16 cellular contexts compared by ENCODE assay signal in the genomic region with DNA sequence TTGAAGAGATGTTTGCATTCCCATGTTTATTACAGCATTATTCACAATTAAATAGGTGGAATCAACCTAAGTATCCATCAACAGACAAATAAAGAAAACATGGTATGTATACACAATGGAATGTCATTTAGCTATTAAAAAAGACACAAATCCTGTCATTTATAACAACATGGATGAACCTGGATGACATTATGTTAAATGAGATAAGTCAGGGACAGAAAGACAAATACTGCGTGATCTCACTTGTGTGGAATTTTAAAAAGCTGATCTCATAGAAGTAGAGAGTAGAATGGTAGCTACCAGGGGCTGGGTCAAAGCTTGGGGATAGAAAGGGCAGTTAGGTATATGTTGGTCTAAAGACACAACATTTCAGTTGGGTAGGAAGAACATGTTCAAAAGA.
A peak's percentile ranks its signal among the peaks of the same experiment; 100 is the strongest.
DNase-seq lines count a peak whose midpoint lies in the region; TF ChIP-seq lines count a peak whose summit lies in the region.
"Had no signal": no experiment of that assay in that cellular context is flagged by ENCODE, and none has a peak within 500 bp of the region (broad histone marks: within the 10 kb centered on the region; RNA-seq: fewer than 3 reads in every experiment).

No MANE protein-coding gene starts in this region.

- no peaks in the 10 kb centered on the region for H3K36me3 ChIP-seq in HEK293 (ENCODE audit: control insufficient read depth in 2 of 2, insufficient read depth in 1 of 2, low read length in 2 of 2)
- no peaks in the 10 kb centered on the region for H3K36me3 ChIP-seq in mesendoderm (ENCODE audit: control insufficient read depth, insufficient read depth, low read length)
- H3K36me3 ChIP-seq: BLaER1 had no signal

- WGBS in mesendoderm (ENCODE audit: extremely low coverage, insufficient coverage, low lambda C conversion rate), result no CpG with 5 or more reads among the region's 1 CpG

- H3K79me2 ChIP-seq in mesendoderm (ENCODE audit: control insufficient read depth, insufficient read depth, low read length), result no peaks in the 10 kb centered on the region

- DNase-seq in DMS53 (lab: John Stamatoyannopoulos, UW), result peak; percentile 5
- DNase-seq in DMS53 treated with DMSO at 0.1 percent for 48 hours (lab: John Stamatoyannopoulos, UW; ENCODE audit: unreplicated experiment), result no peak
- peak; percentile 59 for DNase-seq in mesendoderm
- DNase-seq in erythroblast (lab: John Stamatoyannopoulos, UW), result no peak
- DNase-seq in ecto neural progenitor cell (ENCODE audit: low spot score), result no peak
- DNase-seq: CD4-positive, CD25-positive, alpha-beta regulatory T cell; CD8-positive, alpha-beta T cell; DMS79; GF-D8; GOT3; H7; HCEC 1CT had no signal

- no peak overlapping the region for H3K4ac ChIP-seq in mesendoderm (ENCODE audit: low read depth, low read length)

- POLR2A ChIA-PET in HEK293 (lab: Yijun Ruan, JAX), result no interaction called here

- H4K8ac ChIP-seq in mesendoderm (ENCODE audit: low read depth, low read length), result no peak overlapping the region

- no peak overlapping the region for H3K56ac ChIP-seq in mesendoderm (ENCODE audit: low read length)

- H3K27me3 ChIP-seq in mesendoderm (ENCODE audit: insufficient read depth, low read length, poor library complexity), result no peaks in the 10 kb centered on the region
- H3K27me3 ChIP-seq: BLaER1 had no signal

- H3K4me1 ChIP-seq in HEK293 (ENCODE audit: control insufficient read depth, insufficient read depth, low read length), result 0 out of 2 replicates have a peak, but pooled peaks cover 2% of the 10 kb centered on the region
- H3K4me1 ChIP-seq in mesendoderm (ENCODE audit: control insufficient read depth, low read depth, low read length), result no peaks in the 10 kb centered on the region
- H3K4me1 ChIP-seq: BLaER1 had no signal

- no peak for TF ChIP-seq POLR2A in erythroblast (IDR thresholded peaks at IDR 0.05; ENCODE audit: low read length)

- H4K5ac ChIP-seq in mesendoderm (ENCODE audit: low read length), result no peak overlapping the region

- H2BK120ac ChIP-seq in mesendoderm (ENCODE audit: low read depth, low read length), result no peak overlapping the region

- H3K9ac ChIP-seq in mesendoderm (ENCODE audit: low read length), result no peak overlapping the region
- H3K9ac ChIP-seq: BLaER1 had no signal

- no peak overlapping the region for H2BK5ac ChIP-seq in mesendoderm (ENCODE audit: low read length)

- no peak overlapping the region for H3K4me2 ChIP-seq in mesendoderm (ENCODE audit: low read length)
- H3K4me2 ChIP-seq: BLaER1 had no signal

- CTCF ChIA-PET in HEK293 (lab: Yijun Ruan, JAX), result no interaction called here

- no peaks in the 10 kb centered on the region for H3K79me1 ChIP-seq in mesendoderm (ENCODE audit: low read length)

- H3K4me3 ChIP-seq in HEK293 (ENCODE audit: low read depth, low read length) (no peak overlapping the region), mesendoderm (ENCODE audit: low read length) (no peak overlapping the region)
- H3K4me3 ChIP-seq: BLaER1 had no signal

- no peaks in the 10 kb centered on the region for H3K9me3 ChIP-seq in HEK293 (ENCODE audit: control insufficient read depth, insufficient read depth, low read depth, low read length)
- H3K9me3 ChIP-seq: BLaER1 had no signal

- no peak overlapping the region for H2BK15ac ChIP-seq in mesendoderm (replicated peaks; ENCODE audit: low read depth)

- no peak overlapping the region for H3K18ac ChIP-seq in mesendoderm (ENCODE audit: low read length)

- H3K27ac ChIP-seq in HEK293 (ENCODE audit: extremely low read depth, low read depth, low read length) (no peak overlapping the region), mesendoderm (ENCODE audit: low read depth, low read length) (no peak overlapping the region)
- H3K27ac ChIP-seq: 22Rv1, BLaER1, C4-2B had no signal

- no peak overlapping the region for H3K23ac ChIP-seq in mesendoderm (ENCODE audit: low read length)

- TF ChIP-seq CTCF in HEK293 (tag by site-specific recombination; IDR thresholded peaks at IDR 0.05), result no peak

- no peak overlapping the region for H2AK5ac ChIP-seq in mesendoderm (ENCODE audit: low read length)

TF ChIP-seq in HEK293, 187 proteins besides CTCF, POLR2A, EP300 and RAD21 (continues in another document):
- TF ChIP-seq, protein P1, sequence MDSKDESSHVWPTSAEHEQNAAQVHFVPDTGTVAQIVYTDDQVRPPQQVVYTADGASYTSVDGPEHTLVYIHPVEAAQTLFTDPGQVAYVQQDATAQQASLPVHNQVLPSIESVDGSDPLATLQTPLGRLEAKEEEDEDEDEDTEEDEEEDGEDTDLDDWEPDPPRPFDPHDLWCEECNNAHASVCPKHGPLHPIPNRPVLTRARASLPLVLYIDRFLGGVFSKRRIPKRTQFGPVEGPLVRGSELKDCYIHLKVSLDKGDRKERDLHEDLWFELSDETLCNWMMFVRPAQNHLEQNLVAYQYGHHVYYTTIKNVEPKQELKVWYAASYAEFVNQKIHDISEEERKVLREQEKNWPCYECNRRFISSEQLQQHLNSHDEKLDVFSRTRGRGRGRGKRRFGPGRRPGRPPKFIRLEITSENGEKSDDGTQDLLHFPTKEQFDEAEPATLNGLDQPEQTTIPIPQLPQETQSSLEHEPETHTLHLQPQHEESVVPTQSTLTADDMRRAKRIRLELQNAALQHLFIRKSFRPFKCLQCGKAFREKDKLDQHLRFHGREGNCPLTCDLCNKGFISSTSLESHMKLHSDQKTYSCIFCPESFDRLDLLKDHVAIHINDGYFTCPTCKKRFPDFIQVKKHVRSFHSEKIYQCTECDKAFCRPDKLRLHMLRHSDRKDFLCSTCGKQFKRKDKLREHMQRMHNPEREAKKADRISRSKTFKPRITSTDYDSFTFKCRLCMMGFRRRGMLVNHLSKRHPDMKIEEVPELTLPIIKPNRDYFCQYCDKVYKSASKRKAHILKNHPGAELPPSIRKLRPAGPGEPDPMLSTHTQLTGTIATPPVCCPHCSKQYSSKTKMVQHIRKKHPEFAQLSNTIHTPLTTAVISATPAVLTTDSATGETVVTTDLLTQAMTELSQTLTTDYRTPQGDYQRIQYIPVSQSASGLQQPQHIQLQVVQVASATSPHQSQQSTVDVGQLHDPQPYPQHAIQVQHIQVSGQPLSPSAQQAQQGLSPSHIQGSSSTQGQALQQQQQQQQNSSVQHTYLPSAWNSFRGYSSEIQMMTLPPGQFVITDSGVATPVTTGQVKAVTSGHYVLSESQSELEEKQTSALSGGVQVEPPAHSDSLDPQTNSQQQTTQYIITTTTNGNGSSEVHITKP (tag by site-specific recombination; IDR thresholded peaks at IDR 0.05), result peak; percentile 63
- TF ChIP-seq, protein P2, sequence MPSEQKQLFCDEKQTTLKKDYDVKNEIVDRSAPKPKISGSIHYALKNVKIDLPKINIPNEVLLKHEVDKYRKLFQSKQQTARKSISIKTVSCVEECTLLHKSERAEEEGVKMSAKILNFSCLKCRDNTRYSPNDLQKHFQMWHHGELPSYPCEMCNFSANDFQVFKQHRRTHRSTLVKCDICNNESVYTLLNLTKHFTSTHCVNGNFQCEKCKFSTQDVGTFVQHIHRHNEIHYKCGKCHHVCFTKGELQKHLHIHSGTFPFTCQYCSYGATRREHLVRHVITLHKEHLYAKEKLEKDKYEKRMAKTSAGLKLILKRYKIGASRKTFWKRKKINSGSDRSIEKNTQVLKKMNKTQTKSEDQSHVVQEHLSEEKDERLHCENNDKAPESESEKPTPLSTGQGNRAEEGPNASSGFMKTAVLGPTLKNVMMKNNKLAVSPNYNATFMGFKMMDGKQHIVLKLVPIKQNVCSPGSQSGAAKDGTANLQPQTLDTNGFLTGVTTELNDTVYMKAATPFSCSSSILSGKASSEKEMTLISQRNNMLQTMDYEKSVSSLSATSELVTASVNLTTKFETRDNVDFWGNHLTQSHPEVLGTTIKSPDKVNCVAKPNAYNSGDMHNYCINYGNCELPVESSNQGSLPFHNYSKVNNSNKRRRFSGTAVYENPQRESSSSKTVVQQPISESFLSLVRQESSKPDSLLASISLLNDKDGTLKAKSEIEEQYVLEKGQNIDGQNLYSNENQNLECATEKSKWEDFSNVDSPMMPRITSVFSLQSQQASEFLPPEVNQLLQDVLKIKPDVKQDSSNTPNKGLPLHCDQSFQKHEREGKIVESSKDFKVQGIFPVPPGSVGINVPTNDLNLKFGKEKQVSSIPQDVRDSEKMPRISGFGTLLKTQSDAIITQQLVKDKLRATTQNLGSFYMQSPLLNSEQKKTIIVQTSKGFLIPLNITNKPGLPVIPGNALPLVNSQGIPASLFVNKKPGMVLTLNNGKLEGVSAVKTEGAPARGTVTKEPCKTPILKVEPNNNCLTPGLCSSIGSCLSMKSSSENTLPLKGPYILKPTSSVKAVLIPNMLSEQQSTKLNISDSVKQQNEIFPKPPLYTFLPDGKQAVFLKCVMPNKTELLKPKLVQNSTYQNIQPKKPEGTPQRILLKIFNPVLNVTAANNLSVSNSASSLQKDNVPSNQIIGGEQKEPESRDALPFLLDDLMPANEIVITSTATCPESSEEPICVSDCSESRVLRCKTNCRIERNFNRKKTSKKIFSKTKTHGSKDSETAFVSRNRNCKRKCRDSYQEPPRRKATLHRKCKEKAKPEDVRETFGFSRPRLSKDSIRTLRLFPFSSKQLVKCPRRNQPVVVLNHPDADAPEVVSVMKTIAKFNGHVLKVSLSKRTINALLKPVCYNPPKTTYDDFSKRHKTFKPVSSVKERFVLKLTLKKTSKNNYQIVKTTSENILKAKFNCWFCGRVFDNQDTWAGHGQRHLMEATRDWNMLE (tag by site-specific recombination; conservative IDR thresholded peaks at IDR 0.05; ENCODE audit: low read depth), result 0 out of 2 replicates have a peak, but pooled peaks have one; percentile 24
- TF ChIP-seq, protein P3, sequence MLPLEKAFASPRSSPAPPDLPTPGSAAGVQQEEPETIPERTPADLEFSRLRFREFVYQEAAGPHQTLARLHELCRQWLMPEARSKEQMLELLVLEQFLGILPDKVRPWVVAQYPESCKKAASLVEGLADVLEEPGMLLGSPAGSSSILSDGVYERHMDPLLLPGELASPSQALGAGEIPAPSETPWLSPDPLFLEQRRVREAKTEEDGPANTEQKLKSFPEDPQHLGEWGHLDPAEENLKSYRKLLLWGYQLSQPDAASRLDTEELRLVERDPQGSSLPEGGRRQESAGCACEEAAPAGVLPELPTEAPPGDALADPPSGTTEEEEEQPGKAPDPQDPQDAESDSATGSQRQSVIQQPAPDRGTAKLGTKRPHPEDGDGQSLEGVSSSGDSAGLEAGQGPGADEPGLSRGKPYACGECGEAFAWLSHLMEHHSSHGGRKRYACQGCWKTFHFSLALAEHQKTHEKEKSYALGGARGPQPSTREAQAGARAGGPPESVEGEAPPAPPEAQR (tag by site-specific recombination; IDR thresholded peaks at IDR 0.05), result no peak
- TF ChIP-seq, protein P4, sequence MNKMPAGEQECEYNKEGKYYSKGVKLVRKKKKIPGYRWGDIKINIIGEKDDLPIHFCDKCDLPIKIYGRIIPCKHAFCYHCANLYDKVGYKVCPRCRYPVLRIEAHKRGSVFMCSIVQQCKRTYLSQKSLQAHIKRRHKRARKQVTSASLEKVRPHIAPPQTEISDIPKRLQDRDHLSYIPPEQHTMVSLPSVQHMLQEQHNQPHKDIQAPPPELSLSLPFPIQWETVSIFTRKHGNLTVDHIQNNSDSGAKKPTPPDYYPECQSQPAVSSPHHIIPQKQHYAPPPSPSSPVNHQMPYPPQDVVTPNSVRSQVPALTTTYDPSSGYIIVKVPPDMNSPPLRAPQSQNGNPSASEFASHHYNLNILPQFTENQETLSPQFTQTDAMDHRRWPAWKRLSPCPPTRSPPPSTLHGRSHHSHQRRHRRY (tag by site-specific recombination; IDR thresholded peaks at IDR 0.05), result no peak

Comparison
In these comparisons a context has a peak if more than half of its experiments do, and no peak if none do; other contexts are left out.
1. DNase-seq: peak in DMS53 (single experiment) and mesendoderm (single experiment); none in DMS53 treated with DMSO at 0.1 percent for 48 hours (single experiment), erythroblast (0 of 2) and ecto neural progenitor cell (single experiment).